ENCODE assay signal across 1 cellular context in genomic region chr9:135587658-135588057, GRCh38.
TF ChIP-seq lines count a peak whose summit lies in the region.

No MANE protein-coding gene starts in this region.

TF ChIP-seq in H1, 55 proteins besides CTCF, POLR2A, EP300 and RAD21:
- TF ChIP-seq HDAC6 (IDR thresholded peaks at IDR 0.05; ENCODE audit: low read depth, low read length) = no peak
- TF ChIP-seq E2F6 (IDR thresholded peaks at IDR 0.05) = no peak
- no peak for TF ChIP-seq ATF2 (IDR thresholded peaks at IDR 0.05; ENCODE audit: low read length)
- TF ChIP-seq YY1 (IDR thresholded peaks at IDR 0.05; ENCODE audit: low read depth, low read length) = no peak
- no peak for TF ChIP-seq SAP30 (IDR thresholded peaks at IDR 0.05; ENCODE audit: insufficient read depth, insufficient replicate concordance, low read length)
- no peak for TF ChIP-seq BRCA1 (IDR thresholded peaks at IDR 0.05; ENCODE audit: low read depth, low read length)
- TF ChIP-seq MAX (IDR thresholded peaks at IDR 0.05) = no peak
- TF ChIP-seq USF2 (IDR thresholded peaks at IDR 0.05; ENCODE audit: low read length) = no peak
- no peak for TF ChIP-seq KDM5A (IDR thresholded peaks at IDR 0.05; ENCODE audit: low read length)
- no peak for TF ChIP-seq GABPA (IDR thresholded peaks at IDR 0.05; ENCODE audit: borderline replicate concordance, insufficient read depth, low read length)
- TF ChIP-seq POLR2AphosphoS5 (IDR thresholded peaks at IDR 0.05; ENCODE audit: low read depth, low read length) = no peak
- TF ChIP-seq FOSL1 (IDR thresholded peaks at IDR 0.05; ENCODE audit: insufficient read depth, low read depth, low read length) = no peak
- TF ChIP-seq GTF2F1 (IDR thresholded peaks at IDR 0.05; ENCODE audit: borderline replicate concordance, low read depth, low read length) = no peak
- no peak for TF ChIP-seq RXRA (IDR thresholded peaks at IDR 0.05; ENCODE audit: insufficient read depth, low read depth, low read length)
- TF ChIP-seq CEBPB (IDR thresholded peaks at IDR 0.05; ENCODE audit: low read depth, low read length) = no peak
- no peak for TF ChIP-seq TCF12 (IDR thresholded peaks at IDR 0.05; ENCODE audit: low read depth, low read length)
- no peak for TF ChIP-seq JUND (IDR thresholded peaks at IDR 0.05; ENCODE audit: low read length)
- TF ChIP-seq SIN3A (conservative IDR thresholded peaks at IDR 0.05 in 1 of 2, IDR thresholded peaks at IDR 0.05 in 1 of 2; ENCODE audit: low read depth in 1 of 2, low read length in 2 of 2) = no peak
TF ChIP-seq in H1: peak in this region for 0.
